Comparison of ENCODE assay signal across 31 cellular contexts in the genomic region with DNA sequence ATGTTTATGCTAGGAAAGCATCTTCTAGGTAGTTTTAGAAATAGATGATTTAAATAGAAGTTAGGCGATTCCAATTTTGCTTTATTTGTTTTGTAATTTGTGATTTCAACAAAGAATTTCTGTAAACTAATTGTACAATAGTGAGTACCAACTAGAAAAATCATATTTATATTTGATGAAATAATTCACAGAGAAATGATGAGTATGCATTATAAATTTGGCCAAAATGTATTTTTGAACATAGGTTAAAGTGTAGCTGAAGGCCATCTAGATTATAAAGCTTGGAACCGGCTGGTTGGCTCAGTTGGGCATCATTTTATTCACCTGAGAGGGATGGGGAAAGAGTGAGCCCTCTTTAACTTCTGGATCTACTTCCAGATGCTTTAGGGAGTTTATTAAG.
"Had no signal": no experiment of that assay in that cellular context is flagged by ENCODE, and none has a peak within 500 bp of the region (broad histone marks: within the 10 kb centered on the region; RNA-seq: fewer than 3 reads in every experiment).

No MANE protein-coding gene starts in this region.

- H3K4me3 Mint-ChIP-seq: activated B cell treated with CpG ODN at 0.5 μM for 24 hours; activated CD8-positive, alpha-beta T cell treated with anti-CD3 and anti-CD28 coated beads for 36 hours; activated naive CD4-positive, alpha-beta T cell treated with anti-CD3 and anti-CD28 coated beads for 36 hours; activated naive CD4-positive, alpha-beta T cell treated with anti-CD3 and anti-CD28 coated beads, Interleukin-2, amount 50 U/mL, for 24 hours; activated naive CD8-positive, alpha-beta T cell treated with anti-CD3 and anti-CD28 coated beads for 36 hours; activated naive CD8-positive, alpha-beta T cell treated with anti-CD3 and anti-CD28 coated beads, Interleukin-2, amount 50 U/mL, for 24 hours; activated T-cell treated with anti-CD3 and anti-CD28 coated beads, Interleukin-2, amount 50 U/mL, for 4 hours; T-helper 17 cell; T-helper 2 cell treated with Interferon-gamma antibody and Interleukin-4, amounts not matched to agents 5 μg/mL and 100 μg/mL, for 36 hours had no signal

- H3K9me3 ChIP-seq: adrenal gland, body of pancreas, colonic mucosa, esophagus squamous epithelium, gastroesophageal sphincter, heart right ventricle had no signal

- DNase-seq: activated B cell treated with CpG ODN at 0.5 μM for 24 hours; activated CD4-positive, alpha-beta T cell treated with anti-CD3 and anti-CD28 coated beads for 48 hours; activated CD4-positive, alpha-beta T cell treated with anti-CD3 and anti-CD28 coated beads, Interleukin-2, amount 50 U/mL, for 1 hour; activated CD4-positive, alpha-beta T cell treated with anti-CD3 and anti-CD28 coated beads, Interleukin-2, amount 50 U/mL, for 48 hours; activated CD8-positive, alpha-beta memory T cell treated with anti-CD3 and anti-CD28 coated beads for 24 hours; activated effector memory CD4-positive, alpha-beta T cell treated with anti-CD3 and anti-CD28 coated beads, Interleukin-2, amount 50 U/mL, for 16 hours; activated naive CD4-positive, alpha-beta T cell treated with anti-CD3 and anti-CD28 coated beads for 36 hours; activated naive CD8-positive, alpha-beta T cell treated with anti-CD3 and anti-CD28 coated beads for 36 hours; activated naive CD8-positive, alpha-beta T cell treated with anti-CD3 and anti-CD28 coated beads, Interleukin-2, amount 50 U/mL, for 24 hours; activated T-cell treated with anti-CD3 and anti-CD28 coated beads, Interleukin-2, amount 50 U/mL, for 4 hours; adrenal gland; amygdala; aorta; body of pancreas; caudate nucleus; colonic mucosa; effector CD8-positive, alpha-beta T cell; esophagus squamous epithelium; foreskin melanocyte; heart right ventricle; T-helper 17 cell; T1000; WERI-Rb-1 had no signal

- H3K36me3 ChIP-seq: adrenal gland, colonic mucosa, esophagus squamous epithelium, gastroesophageal sphincter, heart right ventricle, WERI-Rb-1 had no signal

- ATAC-seq: activated T-cell treated with anti-CD3 and anti-CD28 coated beads, Interleukin-2, amount 50 U/mL, for 4 hours; body of pancreas; gastroesophageal sphincter; heart right ventricle; T-helper 17 cell had no signal

- H3K27me3 ChIP-seq: adrenal gland, body of pancreas, colonic mucosa, esophagus squamous epithelium, gastroesophageal sphincter, heart right ventricle had no signal

- H3K27ac ChIP-seq: adrenal gland, body of pancreas, colonic mucosa, epithelial cell of prostate, esophagus squamous epithelium, gastroesophageal sphincter, heart right ventricle, WERI-Rb-1 had no signal

- H3K27ac Mint-ChIP-seq: activated B cell treated with CpG ODN at 0.5 μM for 24 hours; activated CD8-positive, alpha-beta T cell treated with anti-CD3 and anti-CD28 coated beads for 36 hours; activated naive CD4-positive, alpha-beta T cell treated with anti-CD3 and anti-CD28 coated beads for 36 hours; activated naive CD4-positive, alpha-beta T cell treated with anti-CD3 and anti-CD28 coated beads, Interleukin-2, amount 50 U/mL, for 24 hours; activated naive CD8-positive, alpha-beta T cell treated with anti-CD3 and anti-CD28 coated beads for 36 hours; T-helper 17 cell; T-helper 2 cell treated with Interferon-gamma antibody and Interleukin-4, amounts not matched to agents 5 μg/mL and 100 μg/mL, for 36 hours had no signal

- H3K4me1 ChIP-seq: colonic mucosa had no signal

- H3K9me3 Mint-ChIP-seq: activated B cell treated with CpG ODN at 0.5 μM for 24 hours; activated CD8-positive, alpha-beta T cell treated with anti-CD3 and anti-CD28 coated beads for 36 hours; activated naive CD4-positive, alpha-beta T cell treated with anti-CD3 and anti-CD28 coated beads for 36 hours; activated naive CD4-positive, alpha-beta T cell treated with anti-CD3 and anti-CD28 coated beads, Interleukin-2, amount 50 U/mL, for 24 hours; activated naive CD8-positive, alpha-beta T cell treated with anti-CD3 and anti-CD28 coated beads for 36 hours; activated naive CD8-positive, alpha-beta T cell treated with anti-CD3 and anti-CD28 coated beads, Interleukin-2, amount 50 U/mL, for 24 hours; activated T-cell treated with anti-CD3 and anti-CD28 coated beads, Interleukin-2, amount 50 U/mL, for 4 hours; activated T-helper 2 cell treated with anti-CD3 and anti-CD28 coated beads, Interferon-gamma antibody, Interleukin-2, Interleukin-4, amounts not matched to agents 10 μg/mL and 5 μg/mL and 100 μg/mL, durations not matched to agents 14 hours and 24 hours and 36 hours; T-helper 2 cell treated with Interferon-gamma antibody and Interleukin-4, amounts not matched to agents 5 μg/mL and 100 μg/mL, for 36 hours had no signal

- FAIRE-seq: endometrium, endothelial cell of umbilical vein had no signal

- H3K27me3 Mint-ChIP-seq: activated B cell treated with CpG ODN at 0.5 μM for 24 hours; activated CD8-positive, alpha-beta T cell treated with anti-CD3 and anti-CD28 coated beads for 36 hours; activated naive CD4-positive, alpha-beta T cell treated with anti-CD3 and anti-CD28 coated beads, Interleukin-2, amount 50 U/mL, for 24 hours; activated naive CD8-positive, alpha-beta T cell treated with anti-CD3 and anti-CD28 coated beads for 36 hours; activated naive CD8-positive, alpha-beta T cell treated with anti-CD3 and anti-CD28 coated beads, Interleukin-2, amount 50 U/mL, for 24 hours; T-helper 17 cell had no signal

- H3K4me3 ChIP-seq: adrenal gland, body of pancreas, colonic mucosa, esophagus squamous epithelium, gastroesophageal sphincter, heart right ventricle had no signal
